Comparison of ENCODE assay signal across 11 cellular contexts in the genomic region with DNA sequence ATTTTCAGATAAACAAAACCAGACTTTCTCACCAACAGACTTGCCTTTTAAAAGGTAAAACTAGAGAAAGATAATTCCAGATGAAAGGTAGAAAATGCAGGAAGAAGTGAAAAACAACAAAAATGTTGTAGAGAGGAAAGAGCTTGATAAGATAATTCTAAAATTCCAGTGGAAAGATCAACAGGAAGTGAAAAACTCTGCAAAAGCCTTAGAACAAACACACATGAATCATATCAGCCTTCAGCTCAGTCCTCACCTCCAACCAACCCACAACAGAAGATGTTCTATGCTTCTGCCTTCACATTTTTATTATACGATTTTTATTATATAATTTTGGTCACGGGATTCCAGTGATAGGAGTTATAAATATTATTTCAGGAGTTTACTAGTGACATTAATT. TPM values are rescaled to one million over a fixed set of nuclear protein-coding genes. Genes with fewer than 3 reads are reported as not detected.
DNase-seq lines count a peak whose midpoint lies in the region; ATAC-seq and TF ChIP-seq lines count a peak whose summit lies in the region.
"Had no signal": no experiment of that assay in that cellular context is flagged by ENCODE, and none has a peak within 500 bp of the region (broad histone marks: within the 10 kb centered on the region; RNA-seq: fewer than 3 reads in every experiment).

No MANE protein-coding gene starts in this region.

- CTCF ChIA-PET in activated CD8-positive, alpha-beta memory T cell treated with anti-CD3 and anti-CD28 coated beads, Interleukin-2, amount 10 ng/mL, durations not matched to agents 7 days and 5 days (lab: Charles Lee): interaction anchor here (1.0 to 2.1 kb wide), 5 partner anchors 9 to 115 kb away, joined by 3 to 8 read pairs (median 5); partner anchors contain the start of gene GADD45B

- 57 to 58% methylated on average over 2 of the region's 2 CpGs for WGBS in esophagus squamous epithelium, 2 donors

- H3K27ac ChIP-seq in SK-N-MC (peak overlapping the region; percentile 67), esophagus squamous epithelium (peak overlapping the region; percentile 45 to 84 (median 68))
- H3K27ac ChIP-seq: testis had no signal

- no peak overlapping the region for H3K9ac ChIP-seq in SK-N-MC (ENCODE audit: insufficient read length)

- H3K36me3 ChIP-seq in SK-N-MC (ENCODE audit: insufficient read depth, low read length) (no peaks in the 10 kb centered on the region), esophagus squamous epithelium (no peaks in the 10 kb centered on the region)

- TF ChIP-seq CTCF in esophagus squamous epithelium (IDR thresholded peaks at IDR 0.05): no peak

- no peaks in the 10 kb centered on the region for H3K9me3 ChIP-seq in SK-N-MC (ENCODE audit: low read depth, low read length)
- H3K9me3 ChIP-seq in esophagus squamous epithelium: no peaks in the 10 kb centered on the region
- H3K9me3 ChIP-seq: testis had no signal

- peaks cover 16% of the 10 kb centered on the region for H3K27me3 Mint-ChIP-seq in activated CD8-positive, alpha-beta memory T cell treated with anti-CD3 and anti-CD28 coated beads, Interleukin-2, amount 10 ng/mL, durations not matched to agents 7 days and 5 days
- no peaks in the 10 kb centered on the region for H3K27me3 Mint-ChIP-seq in stimulated activated memory B cell treated with anti-CD40 and anti-IgM and Interleukin-4, amounts not matched to agents 10 μg/mL and 1 μg/mL and 100 μg/mL, for 72 hours

- ATAC-seq in activated CD8-positive, alpha-beta memory T cell treated with anti-CD3 and anti-CD28 coated beads, Interleukin-2, amount 10 ng/mL, durations not matched to agents 7 days and 5 days: peak; percentile 52
- no peak for ATAC-seq in stimulated activated memory B cell treated with anti-CD40 and anti-IgM and Interleukin-4, amounts not matched to agents 10 μg/mL and 1 μg/mL and 100 μg/mL, for 72 hours
- no peak for ATAC-seq in Right ventricle myocardium inferior
- ATAC-seq: left lobe of liver had no signal

- H3K4me1 ChIP-seq in esophagus squamous epithelium: peaks cover 4 to 38% (median 9%) of the 10 kb centered on the region in 3 donors

- intact Hi-C loops in esophagus squamous epithelium (cut with DNase I): no loop called here
- intact Hi-C loops in Right ventricle myocardium inferior (cut with DNase I): no loop called here

- H3K4me3 ChIP-seq in SK-N-MC: no peak overlapping the region
- H3K4me3 ChIP-seq in esophagus squamous epithelium: no peak overlapping the region
- H3K4me3 ChIP-seq: testis had no signal

- H3K27me3 ChIP-seq in esophagus squamous epithelium: no peaks in the 10 kb centered on the region
- H3K27me3 ChIP-seq: testis had no signal

- H3K4me1 Mint-ChIP-seq in activated CD8-positive, alpha-beta memory T cell treated with anti-CD3 and anti-CD28 coated beads, Interleukin-2, amount 10 ng/mL, durations not matched to agents 7 days and 5 days: peaks cover 43% of the 10 kb centered on the region
- H3K4me1 Mint-ChIP-seq in stimulated activated memory B cell treated with anti-CD40 and anti-IgM and Interleukin-4, amounts not matched to agents 10 μg/mL and 1 μg/mL and 100 μg/mL, for 72 hours: peaks cover 42% of the 10 kb centered on the region

- H3K4me3 Mint-ChIP-seq in activated CD8-positive, alpha-beta memory T cell treated with anti-CD3 and anti-CD28 coated beads, Interleukin-2, amount 10 ng/mL, durations not matched to agents 7 days and 5 days: no peak overlapping the region
- H3K4me3 Mint-ChIP-seq in stimulated activated memory B cell treated with anti-CD40 and anti-IgM and Interleukin-4, amounts not matched to agents 10 μg/mL and 1 μg/mL and 100 μg/mL, for 72 hours: no peak overlapping the region

- peak overlapping the region; percentile 35 for H3K27ac Mint-ChIP-seq in activated CD8-positive, alpha-beta memory T cell treated with anti-CD3 and anti-CD28 coated beads, Interleukin-2, amount 10 ng/mL, durations not matched to agents 7 days and 5 days
- H3K27ac Mint-ChIP-seq in stimulated activated memory B cell treated with anti-CD40 and anti-IgM and Interleukin-4, amounts not matched to agents 10 μg/mL and 1 μg/mL and 100 μg/mL, for 72 hours: peak overlapping the region; percentile 77

- H3K9me3 Mint-ChIP-seq in activated CD8-positive, alpha-beta memory T cell treated with anti-CD3 and anti-CD28 coated beads, Interleukin-2, amount 10 ng/mL, durations not matched to agents 7 days and 5 days (ENCODE audit: low read depth): no peaks in the 10 kb centered on the region
- H3K9me3 Mint-ChIP-seq in stimulated activated memory B cell treated with anti-CD40 and anti-IgM and Interleukin-4, amounts not matched to agents 10 μg/mL and 1 μg/mL and 100 μg/mL, for 72 hours: peaks cover 3% of the 10 kb centered on the region

- peaks cover 3% of the 10 kb centered on the region for H3K36me3 Mint-ChIP-seq in activated CD8-positive, alpha-beta memory T cell treated with anti-CD3 and anti-CD28 coated beads, Interleukin-2, amount 10 ng/mL, durations not matched to agents 7 days and 5 days
- H3K36me3 Mint-ChIP-seq in stimulated activated memory B cell treated with anti-CD40 and anti-IgM and Interleukin-4, amounts not matched to agents 10 μg/mL and 1 μg/mL and 100 μg/mL, for 72 hours: peaks cover 14% of the 10 kb centered on the region

- no peak for DNase-seq in activated CD8-positive, alpha-beta memory T cell treated with anti-CD3 and anti-CD28 coated beads, Interleukin-2, amount 10 ng/mL, durations not matched to agents 7 days and 5 days
- no peak for DNase-seq in activated CD8-positive, alpha-beta memory T cell treated with anti-CD3 and anti-CD28 coated beads for 24 hours
- DNase-seq in SK-N-MC (ENCODE audit: low read depth, low spot score): no peak
- DNase-seq in esophagus squamous epithelium (lab: John Stamatoyannopoulos, UW): no peak
- DNase-seq in middle frontal gyrus (ENCODE audit: extremely low spot score, low spot score): no peak
- DNase-seq in Right ventricle myocardium inferior (ENCODE audit: missing footprints): no peak
- no peak for DNase-seq in pons (ENCODE audit: low spot score)
- DNase-seq: NCI-H2081, testis had no signal

- no peak for TF ChIP-seq POLR2A in esophagus squamous epithelium (IDR thresholded peaks at IDR 0.05)

RNA-seq across cellular contexts. Expression of gene GADD45B, which starts 57.8 kb away (rescaled TPM):
- total RNA-seq in activated CD8-positive, alpha-beta memory T cell treated with anti-CD3 and anti-CD28 coated beads, Interleukin-2, amount 10 ng/mL, durations not matched to agents 7 days and 5 days: 10 to 100 TPM; 63.4 to 79.4 TPM
- total RNA-seq in esophagus squamous epithelium (10 to 100 TPM; 21.6 to 40.1 (median 28.7) TPM), Right ventricle myocardium inferior (39.8 TPM)
